ENCODE assay signal across 8 cellular contexts in genomic region chr6:32609731-32610640, GRCh38. TPM values are rescaled to one million over a fixed set of nuclear protein-coding genes. Genes with fewer than 3 reads are reported as not detected.
DNase-seq lines count a peak whose midpoint lies in the region; ATAC-seq and TF ChIP-seq lines count a peak whose summit lies in the region.

No MANE protein-coding gene starts in this region.

- DNase-seq in Daoy (ENCODE audit: low read depth) (peak; percentile 95), RWPE1 (ENCODE audit: low spot score) (peak; percentile 90), adrenal gland (peak in 6 of 7 donors; percentile 34 to 73 (median 48)), left ventricle myocardium superior (no peak), renal cortical epithelial cell (ENCODE audit: low read depth) (peak; percentile 99), ureter (ENCODE audit: low spot score) (no peak)

- H3K4me3 ChIP-seq in adrenal gland, result no peak overlapping the region

- TF ChIP-seq POLR2A in adrenal gland (IDR thresholded peaks at IDR 0.05), result peak in 1 of 2 donors; percentile 61

- intact Hi-C loops in adrenal gland (cut with DNase I) (no loop called here), left ventricle myocardium superior (cut with micrococcal nuclease) (no loop called here)

- no peak for TF ChIP-seq CTCF in RWPE1 (conservative IDR thresholded peaks at IDR 0.05; ENCODE audit: low read depth)
- no peak for TF ChIP-seq CTCF in adrenal gland (IDR thresholded peaks at IDR 0.05)

- H3K36me3 ChIP-seq in adrenal gland (replicated peaks in 1 of 2), result no peaks in the 10 kb centered on the region

- WGBS in adrenal gland, 4 donors, result 6 to 17% (median 12%) methylated on average over 7 to 8 of the region's 8 CpGs

- CTCF ChIA-PET in RWPE1 (lab: Yijun Ruan, JAX), result no interaction called here

- H3K27ac ChIP-seq in RWPE1 (no peak overlapping the region), adrenal gland (peak overlapping the region in 2 of 5 donors; percentile 45 to 84)

- POLR2A ChIA-PET in RWPE1 (lab: Yijun Ruan, JAX; ENCODE audit: low non-redundant PET), result no interaction called here

- H3K9me3 ChIP-seq in adrenal gland (replicated peaks in 1 of 3), result no peaks in the 10 kb centered on the region

- no peaks in the 10 kb centered on the region for H3K27me3 ChIP-seq in adrenal gland

- ATAC-seq in GM19467 (IDR thresholded peaks at IDR 0.05; ENCODE audit: unreplicated experiment) (peak; percentile 82), HG03520 (IDR thresholded peaks at IDR 0.05; ENCODE audit: unreplicated experiment) (peak; percentile 91), left ventricle myocardium superior (peak; percentile 97)

- H3K4me1 ChIP-seq in adrenal gland (replicated peaks in 1 of 2), result no peaks in the 10 kb centered on the region

RNA-seq across cellular contexts. Expression of gene HLA-DRB1, which starts 20.3 kb away (rescaled TPM):
- 0.34 and 0.63 TPM in 2 replicates for total RNA-seq in Daoy (2014; rRNA removed; shearing (Covaris generic))
- total RNA-seq in adrenal gland (100 to 1,000 TPM in 6 of 8 donors, 10 to 100 TPM in 2; 51.7 to 627 (median 164) TPM), left ventricle myocardium superior (34.3 TPM), renal cortical epithelial cell (0.99 and 18.2 TPM in 2 replicates), ureter (109 TPM)
- 100 to 1,000 TPM in 1 of 3 donors, 10 to 100 TPM in 2; 33.1 to 104 (median 69.2) TPM for polyA plus RNA-seq in adrenal gland

RNA-seq across cellular contexts. Expression of gene HLA-DQA1, which starts 27.2 kb away (rescaled TPM):
- 0.27 and 0.40 TPM in 2 replicates for total RNA-seq in Daoy (2014; rRNA removed; shearing (Covaris generic))
- total RNA-seq in adrenal gland (100 to 1,000 TPM in 1 of 8 donors, 10 to 100 TPM in 4, 1 to 10 TPM in 3; 2.9 to 135 (median 19.3) TPM), left ventricle myocardium superior (4.9 TPM), renal cortical epithelial cell (1.9 TPM in 1 of 2 replicates, not detected in the other), ureter (30.1 TPM)
- polyA plus RNA-seq in adrenal gland, result 10 to 100 TPM in 2 of 3 donors, 1 to 10 TPM in 1; 7.4 to 20.1 (median 16.9) TPM

RNA-seq across cellular contexts. Expression of gene HLA-DQB1, which starts 56.5 kb away (rescaled TPM):
- 0.23 and 0.51 TPM in 2 replicates for total RNA-seq in Daoy (2014; rRNA removed; shearing (Covaris generic))
- total RNA-seq in adrenal gland, result 100 to 1,000 TPM in 1 of 8 donors, 10 to 100 TPM in 2, 1 to 10 TPM in 5; 1.5 to 208 (median 9.4) TPM
- polyA plus RNA-seq in adrenal gland, result 100 to 1,000 TPM in 2 of 3 donors, 1 to 10 TPM in 1; 8.8 to 189 (median 151) TPM
- total RNA-seq in left ventricle myocardium superior, result 4.4 TPM
- total RNA-seq in renal cortical epithelial cell, result 1.8 and 28.0 TPM in 2 replicates
- total RNA-seq in ureter, result 6.3 TPM

Comparison
In these comparisons a context has a peak if more than half of its experiments do, and no peak if none do; other contexts are left out.
1. DNase-seq: peak in Daoy (single experiment), RWPE1 (single experiment), adrenal gland (6 of 7) and renal cortical epithelial cell (single experiment); none in left ventricle myocardium superior (single experiment) and ureter (single experiment).
2. Peak in every context shown above with its lines, with median percentiles within 50 percentile points of each other: ATAC-seq.